ENCODE assay signal across 6 cellular contexts in genomic region chr3:162125790-162126189, GRCh38.
"Had no signal": no experiment of that assay in that cellular context is flagged by ENCODE, and none has a peak within 500 bp of the region (broad histone marks: within the 10 kb centered on the region; RNA-seq: fewer than 3 reads in every experiment).

No MANE protein-coding gene starts in this region.

- H3K27ac ChIP-seq: HL-60 had no signal

- H3K4me3 ChIP-seq: GM23338 had no signal

- DNase-seq: H9, HCEC 1CT had no signal

- H3K4me2 ChIP-seq: GM23338 had no signal

- H2AFZ ChIP-seq: GM23338 had no signal

- H3K27me3 Mint-ChIP-seq: IgD-negative memory B cell had no signal

- H3K9me3 Mint-ChIP-seq: GM23338, H9 had no signal

- H3K4me1 Mint-ChIP-seq: GM23338, IgD-negative memory B cell had no signal

- H3K4me3 Mint-ChIP-seq: GM23338, H9, IgD-negative memory B cell had no signal

- H3K27ac Mint-ChIP-seq: GM23338, H9, IgD-negative memory B cell had no signal

- H3K36me3 Mint-ChIP-seq: IgD-negative memory B cell had no signal

- ATAC-seq: GM23338, HepG2 had no signal
